ENCODE assay signal across 8 cellular contexts in the genomic region with DNA sequence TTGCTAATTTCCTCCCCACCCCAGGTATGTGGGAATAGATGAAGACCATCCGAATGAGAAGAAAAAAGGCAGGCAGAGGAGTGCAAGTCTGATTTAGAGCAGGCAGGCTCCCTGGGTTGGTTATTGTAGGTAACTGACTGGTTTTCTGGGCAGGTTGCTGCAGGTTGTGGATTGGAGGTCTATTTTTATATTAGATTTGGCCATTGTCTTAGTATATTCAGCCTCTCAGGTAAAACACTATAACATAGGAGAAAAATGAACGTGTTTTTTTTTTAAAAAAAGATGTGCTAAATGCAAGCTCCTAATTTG. TPM values are rescaled to one million over a fixed set of nuclear protein-coding genes. Genes with fewer than 3 reads are reported as not detected.
A peak's percentile ranks its signal among the peaks of the same experiment; 100 is the strongest.
DNase-seq lines count a peak whose midpoint lies in the region; ATAC-seq and TF ChIP-seq lines count a peak whose summit lies in the region.

No MANE protein-coding gene starts in this region.

- no peak for TF ChIP-seq POLR2A in stomach (IDR thresholded peaks at IDR 0.05)

- H3K27me3 ChIP-seq in iPS-15b (ENCODE audit: control insufficient read depth, insufficient read depth, low read length) (no peaks in the 10 kb centered on the region), stomach (no peaks in the 10 kb centered on the region)

- H3K4me1 Mint-ChIP-seq in activated CD8-positive, alpha-beta T cell treated with anti-CD3 and anti-CD28 coated beads for 36 hours (ENCODE audit: low read depth) = peaks cover 22% of the 10 kb centered on the region

- H3K27me3 Mint-ChIP-seq in activated CD8-positive, alpha-beta T cell treated with anti-CD3 and anti-CD28 coated beads for 36 hours = no peaks in the 10 kb centered on the region

- H3K9me3 ChIP-seq in iPS-15b (ENCODE audit: control insufficient read depth, insufficient read depth, low read length) (no peaks in the 10 kb centered on the region), stomach (no peaks in the 10 kb centered on the region)

- peak overlapping the region; percentile 75 for H3K9ac ChIP-seq in iPS-15b (ENCODE audit: low read depth, low read length)

- CTCF ChIA-PET in activated CD8-positive, alpha-beta T cell treated with anti-CD3 and anti-CD28 coated beads for 36 hours (lab: Charles Lee) = interaction anchor here (0.7 to 3.9 kb wide), 15 partner anchors 17 to 691 kb away, joined by 3 to 19 read pairs (median 5); a partner anchor contains a TSS

- WGBS in stomach, 5 donors = 0 to 5% (median 2%) methylated on average over 2 of the region's 2 CpGs

- H3K4me3 ChIP-seq in iPS-15b (ENCODE audit: low read depth, low read length) (peak overlapping the region; percentile 69), stomach (peak overlapping the region; percentile 73 to 82 (median 81))

- H3K36me3 ChIP-seq in iPS-15b (ENCODE audit: control insufficient read depth, insufficient read depth, low read length) (no peaks in the 10 kb centered on the region), stomach (peaks cover 12 to 20% (median 18%) of the 10 kb centered on the region in 4 donors)

- H3K4me3 Mint-ChIP-seq in activated CD8-positive, alpha-beta T cell treated with anti-CD3 and anti-CD28 coated beads for 36 hours = peak overlapping the region; percentile 93

- POLR2A ChIA-PET in activated CD8-positive, alpha-beta T cell treated with anti-CD3 and anti-CD28 coated beads for 36 hours (lab: Charles Lee) = interaction anchor here (0.8 to 2.6 kb wide), 12 partner anchors 14 to 286 kb away, joined by 3 to 11 read pairs (median 4); a partner anchor contains a TSS

- no peak for TF ChIP-seq EP300 in stomach (IDR thresholded peaks at IDR 0.05)

- peak; percentile 36 for DNase-seq in NCI-H146 treated with DMSO at 0.1 percent for 48 hours (lab: John Stamatoyannopoulos, UW; ENCODE audit: unreplicated experiment)
- no peak for DNase-seq in NCI-H146 (lab: John Stamatoyannopoulos, UW)
- no peak for DNase-seq in activated CD8-positive, alpha-beta T cell treated with anti-CD3 and anti-CD28 coated beads for 36 hours
- no peak for DNase-seq in stomach
- DNase-seq in iPS-NIHi7 (ENCODE audit: extremely low spot score) = no peak
- no peak for DNase-seq in cerebellar cortex (ENCODE audit: low spot score)

- H3K27ac Mint-ChIP-seq in activated CD8-positive, alpha-beta T cell treated with anti-CD3 and anti-CD28 coated beads for 36 hours = peak overlapping the region; percentile 93

- peaks cover 5% of the 10 kb centered on the region for H3K4me1 ChIP-seq in iPS-15b (ENCODE audit: control insufficient read depth, insufficient read depth, low read length)
- peaks cover 0 to 27% (median 12%) of the 10 kb centered on the region in 4 donors for H3K4me1 ChIP-seq in stomach

- TF ChIP-seq CTCF in activated CD8-positive, alpha-beta T cell treated with anti-CD3 and anti-CD28 coated beads for 36 hours (IDR thresholded peaks at IDR 0.05) = no peak
- TF ChIP-seq CTCF in stomach (IDR thresholded peaks at IDR 0.05) = no peak

- H3K36me3 Mint-ChIP-seq in activated CD8-positive, alpha-beta T cell treated with anti-CD3 and anti-CD28 coated beads for 36 hours (ENCODE audit: low read depth) = peaks cover 7% of the 10 kb centered on the region

- no peak for ATAC-seq in activated CD8-positive, alpha-beta T cell treated with anti-CD3 and anti-CD28 coated beads for 36 hours
- no peak for ATAC-seq in GM21786 (IDR thresholded peaks at IDR 0.05; ENCODE audit: unreplicated experiment)

- intact Hi-C loops in activated CD8-positive, alpha-beta T cell treated with anti-CD3 and anti-CD28 coated beads for 36 hours (cut with micrococcal nuclease) = loop anchor here (5.0 kb wide), 1 partner anchor 417 kb away; no protein-coding TSS in a partner anchor
- intact Hi-C loops in stomach (cut with DNase I; ENCODE audit: low total_unique reads) = no loop called here

- H3K9me3 Mint-ChIP-seq in activated CD8-positive, alpha-beta T cell treated with anti-CD3 and anti-CD28 coated beads for 36 hours = no peaks in the 10 kb centered on the region

- peak overlapping the region; percentile 91 to 98 (median 95) for H3K27ac ChIP-seq in stomach

RNA-seq across cellular contexts. Expression of a gene that starts 0.5 kb away (rescaled TPM):
- 10 to 100 TPM; 21.3 to 23.8 TPM for total RNA-seq in activated CD8-positive, alpha-beta T cell treated with anti-CD3 and anti-CD28 coated beads for 36 hours
- total RNA-seq in stomach = 10 to 100 TPM in 1 of 5 donors, 1 to 10 TPM in 3, not detected in 1; 2.7 to 20.4 (median 7.5) TPM
- polyA plus RNA-seq in stomach = 10 to 100 TPM in 2 of 3 donors, 1 to 10 TPM in 1; 8.2 to 15.3 (median 10.2) TPM
